ENCODE assay signal across 1 cellular context in the genomic region with DNA sequence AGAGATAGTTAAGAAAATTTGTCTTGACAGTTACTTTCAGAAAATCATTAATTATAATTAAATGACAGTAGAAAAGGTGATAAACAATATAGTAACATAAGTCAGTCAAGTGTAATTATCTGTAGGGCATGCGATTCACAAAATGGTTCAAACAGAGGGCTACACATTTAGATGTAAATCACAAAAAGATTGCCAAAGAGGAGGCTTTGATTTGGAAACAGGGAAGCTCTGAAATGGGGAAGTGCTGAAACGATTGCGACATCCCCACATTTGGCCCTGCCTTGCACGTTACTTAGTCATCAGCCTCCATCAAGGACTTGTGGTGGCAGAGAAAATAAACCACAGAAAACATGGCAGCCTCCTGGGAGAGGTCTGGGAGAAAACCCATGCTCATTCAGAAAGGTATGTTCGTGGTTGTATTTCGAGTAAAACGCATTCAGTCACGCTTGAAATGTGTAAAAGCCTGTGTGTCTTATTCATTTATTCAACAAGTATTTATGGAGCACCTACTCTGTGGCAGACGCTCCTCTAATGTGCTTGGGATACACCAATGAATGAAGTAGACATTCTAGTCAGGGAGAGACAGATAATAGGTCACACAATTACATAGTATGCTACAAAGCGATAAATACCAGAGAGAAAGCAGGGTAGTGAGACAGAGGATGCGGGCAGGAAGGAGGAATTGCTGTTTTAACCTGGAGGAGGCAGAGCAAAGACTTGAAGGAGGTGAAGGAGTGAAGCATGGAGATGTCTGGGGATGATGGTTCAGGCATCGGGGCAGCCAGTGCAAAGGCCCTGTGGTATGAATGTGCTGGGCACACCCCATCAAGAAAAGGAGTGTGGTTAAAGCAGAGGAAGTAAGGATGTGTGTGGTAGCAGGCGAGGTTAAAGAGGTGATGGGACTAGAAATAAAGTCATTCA.
TF ChIP-seq lines count a peak whose summit lies in the region.

No MANE protein-coding gene starts in this region.

TF ChIP-seq in A549, 52 proteins besides CTCF, POLR2A, EP300 and RAD21 (continued from another document):
- TF ChIP-seq, protein P1, sequence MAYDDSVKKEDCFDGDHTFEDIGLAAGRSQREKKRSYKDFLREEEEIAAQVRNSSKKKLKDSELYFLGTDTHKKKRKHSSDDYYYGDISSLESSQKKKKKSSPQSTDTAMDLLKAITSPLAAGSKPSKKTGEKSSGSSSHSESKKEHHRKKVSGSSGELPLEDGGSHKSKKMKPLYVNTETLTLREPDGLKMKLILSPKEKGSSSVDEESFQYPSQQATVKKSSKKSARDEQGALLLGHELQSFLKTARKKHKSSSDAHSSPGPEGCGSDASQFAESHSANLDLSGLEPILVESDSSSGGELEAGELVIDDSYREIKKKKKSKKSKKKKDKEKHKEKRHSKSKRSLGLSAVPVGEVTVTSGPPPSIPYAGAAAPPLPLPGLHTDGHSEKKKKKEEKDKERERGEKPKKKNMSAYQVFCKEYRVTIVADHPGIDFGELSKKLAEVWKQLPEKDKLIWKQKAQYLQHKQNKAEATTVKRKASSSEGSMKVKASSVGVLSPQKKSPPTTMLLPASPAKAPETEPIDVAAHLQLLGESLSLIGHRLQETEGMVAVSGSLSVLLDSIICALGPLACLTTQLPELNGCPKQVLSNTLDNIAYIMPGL (CRISPR knock-in tag; IDR thresholded peaks at IDR 0.05; ENCODE audit: borderline replicate concordance) = no peak
- no peak for TF ChIP-seq MYC (IDR thresholded peaks at IDR 0.05; ENCODE audit: borderline replicate concordance, low read length)
- TF ChIP-seq, protein P2, sequence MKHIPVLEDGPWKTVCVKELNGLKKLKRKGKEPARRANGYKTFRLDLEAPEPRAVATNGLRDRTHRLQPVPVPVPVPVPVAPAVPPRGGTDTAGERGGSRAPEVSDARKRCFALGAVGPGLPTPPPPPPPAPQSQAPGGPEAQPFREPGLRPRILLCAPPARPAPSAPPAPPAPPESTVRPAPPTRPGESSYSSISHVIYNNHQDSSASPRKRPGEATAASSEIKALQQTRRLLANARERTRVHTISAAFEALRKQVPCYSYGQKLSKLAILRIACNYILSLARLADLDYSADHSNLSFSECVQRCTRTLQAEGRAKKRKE (CRISPR knock-in tag; IDR thresholded peaks at IDR 0.05; ENCODE audit: low read depth) = no peak
